ENCODE assay signal across 11 cellular contexts in genomic region chr15:86183765-86184491, GRCh38.
DNase-seq lines count a peak whose midpoint lies in the region; ATAC-seq and TF ChIP-seq lines count a peak whose summit lies in the region.
"Had no signal": no experiment of that assay in that cellular context is flagged by ENCODE, and none has a peak within 500 bp of the region (broad histone marks: within the 10 kb centered on the region; RNA-seq: fewer than 3 reads in every experiment).

No MANE protein-coding gene starts in this region.

- no peak overlapping the region for H2AFZ ChIP-seq in OCI-LY7 (ENCODE audit: low read length)

- DNase-seq in DMS 273 (lab: John Stamatoyannopoulos, UW; ENCODE audit: unreplicated experiment) = peak; percentile 68
- DNase-seq in activated naive CD4-positive, alpha-beta T cell treated with anti-CD3 and anti-CD28 coated beads, Interleukin-2, amount 50 U/mL, for 16 hours = peak; percentile 19
- DNase-seq in gastrocnemius medialis = peak; percentile 78 to 86
- no peak for DNase-seq in SKM-1 (lab: John Stamatoyannopoulos, UW; ENCODE audit: unreplicated experiment)
- DNase-seq in GF-D8 (lab: John Stamatoyannopoulos, UW) = no peak
- no peak for DNase-seq in OCI-LY7 (ENCODE audit: low spot score)
- no peak for DNase-seq in NCI-H345 treated with DMSO at 0.1 percent for 48 hours (lab: John Stamatoyannopoulos, UW; ENCODE audit: unreplicated experiment)
- DNase-seq: NCI-H1105 had no signal

- BruUV-seq in OCI-LY7 (replicated peaks; lab: Mats Ljungman, UMichigan) = no TSS peak

- POLR2A ChIA-PET in OCI-LY7 (lab: Charles Lee) = no interaction called here

- no peaks in the 10 kb centered on the region for H3K27me3 ChIP-seq in gastrocnemius medialis

- H3K4me3 ChIP-seq in gastrocnemius medialis (peak overlapping the region in 2 of 4 donors; percentile 10 to 12), OCI-LY7 (ENCODE audit: low read depth, low read length, poor library complexity, severe bottlenecking) (no peak overlapping the region)

- TF ChIP-seq POLR2A in gastrocnemius medialis (IDR thresholded peaks at IDR 0.05) = peak in 1 of 2 donors; percentile 12

- H3K4me2 ChIP-seq in OCI-LY7 (ENCODE audit: low read length) = no peak overlapping the region

- H3K79me2 ChIP-seq in OCI-LY7 (ENCODE audit: insufficient read depth, low read depth, low read length) = no peaks in the 10 kb centered on the region

- no peaks in the 10 kb centered on the region for H3K9me2 ChIP-seq in OCI-LY7 (ENCODE audit: insufficient read depth, low read length)

- peak; percentile 58 for ATAC-seq in HG03378 (IDR thresholded peaks at IDR 0.05; ENCODE audit: unreplicated experiment)
- peak; percentile 99 to 100 for ATAC-seq in gastrocnemius medialis
- ATAC-seq: stimulated activated memory B cell treated with anti-CD40 and anti-IgM and Interleukin-4, amounts not matched to agents 10 μg/mL and 1 μg/mL and 100 μg/mL, for 72 hours had no signal

- intact Hi-C loops in gastrocnemius medialis (cut with DNase I; ENCODE audit: low total_unique reads) (loop anchor here (2.0 to 5.0 kb wide), 2 partner anchors 19 to 107 kb away; partner anchors contain the start of gene AGBL1), OCI-LY7 (cut with micrococcal nuclease; ENCODE audit: unreplicated experiment) (no loop called here)

- H3K4me1 ChIP-seq in gastrocnemius medialis (peaks cover 14 to 27% of the 10 kb centered on the region in 2 donors), OCI-LY7 (ENCODE audit: insufficient read depth, low read length, poor library complexity, severe bottlenecking) (no peaks in the 10 kb centered on the region)

- H3K9me3 ChIP-seq in gastrocnemius medialis (no peaks in the 10 kb centered on the region), OCI-LY7 (ENCODE audit: low read length) (no peaks in the 10 kb centered on the region)

- CTCF ChIA-PET in OCI-LY7 (lab: Charles Lee; ENCODE audit: unreplicated experiment) = no interaction called here

- H4K20me1 ChIP-seq in OCI-LY7 (ENCODE audit: insufficient read depth, low read length) = no peaks in the 10 kb centered on the region

- H3K27ac ChIP-seq in gastrocnemius medialis = peak overlapping the region; percentile 71 to 88 (median 81)
- no peak overlapping the region for H3K27ac ChIP-seq in OCI-LY7 (ENCODE audit: low read depth, low read length, poor library complexity, severe bottlenecking)
- H3K27ac ChIP-seq: C4-2B had no signal

- H3K36me3 ChIP-seq in gastrocnemius medialis (no peaks in the 10 kb centered on the region), OCI-LY7 (ENCODE audit: insufficient read depth, low read length) (no peaks in the 10 kb centered on the region)

- TF ChIP-seq CTCF in gastrocnemius medialis (IDR thresholded peaks at IDR 0.05 in 4 of 5, conservative IDR thresholded peaks at IDR 0.05 in 1 of 5) (no peak), OCI-LY7 (conservative IDR thresholded peaks at IDR 0.05; ENCODE audit: low read length) (no peak)

- in situ Hi-C loops in gastrocnemius medialis (cut with MboI; ENCODE audit: low sequenced_read_pairs in 4 of 4) = no loop called here

Comparison
In these comparisons a context has a peak if more than half of its experiments do, and no peak if none do; other contexts are left out.
1. DNase-seq: peak in DMS 273 (single experiment), activated naive CD4-positive, alpha-beta T cell treated with anti-CD3 and anti-CD28 coated beads, Interleukin-2, amount 50 U/mL, for 16 hours (single experiment) and gastrocnemius medialis (2 of 2); none in SKM-1 (single experiment), GF-D8 (single experiment), OCI-LY7 (single experiment) and NCI-H345 treated with DMSO at 0.1 percent for 48 hours (single experiment).